ENCODE assay signal across 23 cellular contexts in genomic region chr13:102999498-102999897, GRCh38.
DNase-seq lines count a peak whose midpoint lies in the region; ATAC-seq and TF ChIP-seq lines count a peak whose summit lies in the region.
"Had no signal": no experiment of that assay in that cellular context is flagged by ENCODE, and none has a peak within 500 bp of the region (broad histone marks: within the 10 kb centered on the region; RNA-seq: fewer than 3 reads in every experiment).

No MANE protein-coding gene starts in this region.

- no peaks in the 10 kb centered on the region for H3K27me3 Mint-ChIP-seq in MCF 10A (ENCODE audit: insufficient read depth, unreplicated experiment)

- no peak overlapping the region for H3K4me3 Mint-ChIP-seq in MCF 10A (ENCODE audit: unreplicated experiment)

- dilution Hi-C loops in mammary epithelial cell (cut with HindIII; ENCODE audit: low sequenced_read_pairs): no loop called here

- H3K9me3 Mint-ChIP-seq in MCF 10A (ENCODE audit: unreplicated experiment): peaks cover 9% of the 10 kb centered on the region

- TF ChIP-seq POLR2A in tibial nerve (IDR thresholded peaks at IDR 0.05): no peak

- no peaks in the 10 kb centered on the region for H3K36me3 ChIP-seq in mammary epithelial cell (ENCODE audit: insufficient read depth, low read length)
- H3K36me3 ChIP-seq in tibial nerve: no peaks in the 10 kb centered on the region
- H3K36me3 ChIP-seq: cardiac muscle cell had no signal

- no peak overlapping the region for H3K27ac Mint-ChIP-seq in MCF 10A (ENCODE audit: low read depth, unreplicated experiment)

- TF ChIP-seq CTCF in mammary epithelial cell (conservative IDR thresholded peaks at IDR 0.05 in 1 of 2, IDR thresholded peaks at IDR 0.05 in 1 of 2; ENCODE audit: extremely low read depth in 1 of 2, insufficient read depth in 1 of 2, low read depth in 1 of 2, low read length in 2 of 2) (no peak), MCF 10A (IDR thresholded peaks at IDR 0.05; ENCODE audit: unreplicated experiment) (no peak), tibial nerve (IDR thresholded peaks at IDR 0.05) (no peak)

- peak overlapping the region; percentile 49 for H2AFZ ChIP-seq in mammary epithelial cell (ENCODE audit: low read depth, low read length)

- H3K4me3 ChIP-seq in mammary epithelial cell (replicated peaks in 1 of 3; ENCODE audit: insufficient read depth in 1 of 3, low read depth in 2 of 3, low read length in 3 of 3) (no peak overlapping the region), tibial nerve (no peak overlapping the region)
- H3K4me3 ChIP-seq: cardiac muscle cell, lung had no signal

- no peak overlapping the region for H3K4me2 ChIP-seq in mammary epithelial cell (ENCODE audit: insufficient read depth, low read depth, low read length)

- H3K79me2 ChIP-seq in mammary epithelial cell (ENCODE audit: insufficient read depth, low read length): no peaks in the 10 kb centered on the region

- CTCF ChIA-PET in mammary epithelial cell (lab: Charles Lee; ENCODE audit: low non-redundant PET) (no interaction called here), MCF 10A (lab: Yijun Ruan, JAX) (interaction anchor here (0.6 to 0.7 kb wide), 2 partner anchors 75 to 97 kb away, joined by 3 read pairs; no protein-coding TSS in a partner anchor)

- H3K27me3 ChIP-seq in mammary epithelial cell (ENCODE audit: insufficient read depth, low read length) (no peaks in the 10 kb centered on the region), tibial nerve (no peaks in the 10 kb centered on the region)
- H3K27me3 ChIP-seq: cardiac muscle cell had no signal

- BruUV-seq in mammary epithelial cell (replicated peaks; lab: Mats Ljungman, UMichigan) (no TSS peak), MCF 10A (replicated peaks; lab: Mats Ljungman, UMichigan) (no TSS peak)

- POLR2A ChIA-PET in MCF 10A (lab: Yijun Ruan, JAX): no interaction called here

- WGBS in mammary epithelial cell (ENCODE audit: low coverage, missing lambda C conversion rate): 14% methylated on average over 2 of the region's 2 CpGs
- WGBS in tibial nerve, 2 donors: 55 to 58% methylated on average over 2 of the region's 2 CpGs

- H3K9ac ChIP-seq in mammary epithelial cell (ENCODE audit: insufficient read depth, low read length): no peak overlapping the region

- intact Hi-C loops in mammary epithelial cell (cut with micrococcal nuclease) (no loop called here), MCF 10A (cut with micrococcal nuclease) (no loop called here), cardiac septum (cut with DNase I) (no loop called here)

- no peaks in the 10 kb centered on the region for H4K20me1 ChIP-seq in mammary epithelial cell (ENCODE audit: insufficient read depth, low read length)

- DNase-seq in mammary epithelial cell (no peak), MCF 10A (ENCODE audit: unreplicated experiment) (no peak), MV-4-11 (lab: John Stamatoyannopoulos, UW) (peak; percentile 97), tibial nerve (ENCODE audit: low spot score in 2 of 2) (no peak), NCI-H2171 treated with DMSO at 0.1 percent for 48 hours (lab: John Stamatoyannopoulos, UW) (no peak), cardiac septum (ENCODE audit: low spot score) (no peak)
- DNase-seq: activated CD4-positive, alpha-beta T cell treated with anti-CD3 and anti-CD28 coated beads, Interleukin-2, amount 50 U/mL, for 48 hours; foreskin fibroblast; HCEC 1CT; hippocampal formation; NCI-H187; NCI-H345; occipital lobe; stimulated activated CD4-positive, alpha-beta T cell treated with anti-CD3 and anti-CD28 coated beads, Interleukin-12 subunit alpha, Interleukin-12 subunit beta, amount 100 ng/mL, for 4 hours; stimulated activated CD8-positive, alpha-beta memory T cell treated with anti-CD3 and anti-CD28 coated beads, Interleukin-4, amount 100 ng/mL, for 48 hours; substantia nigra had no signal

- peaks cover 8% of the 10 kb centered on the region for H3K9me3 ChIP-seq in mammary epithelial cell (replicated peaks; ENCODE audit: insufficient read depth, low read length)
- H3K9me3 ChIP-seq in tibial nerve: peaks cover 0 to 4% (median 0%) of the 10 kb centered on the region in 4 donors

- ATAC-seq in HG02623 (IDR thresholded peaks at IDR 0.05; ENCODE audit: unreplicated experiment): peak; percentile 64
- no peak for ATAC-seq in GM18498 (IDR thresholded peaks at IDR 0.05; ENCODE audit: unreplicated experiment)

- in situ Hi-C loops in mammary epithelial cell (cut with MboI; ENCODE audit: low sequenced_read_pairs in 2 of 2): no loop called here

- H3K4me1 ChIP-seq in mammary epithelial cell (ENCODE audit: insufficient read depth, low read length) (no peaks in the 10 kb centered on the region), tibial nerve (peaks cover 0 to 8% (median 0%) of the 10 kb centered on the region in 4 donors)

- H3K36me3 Mint-ChIP-seq in MCF 10A (ENCODE audit: insufficient read depth, unreplicated experiment): no peaks in the 10 kb centered on the region

- no peaks in the 10 kb centered on the region for H3K4me1 Mint-ChIP-seq in MCF 10A (ENCODE audit: insufficient read depth, unreplicated experiment)

- no peak for TF ChIP-seq EP300 in tibial nerve (IDR thresholded peaks at IDR 0.05)

- H3K27ac ChIP-seq in mammary epithelial cell (ENCODE audit: insufficient read depth, low read depth, low read length): no peak overlapping the region
- peak overlapping the region in 3 of 4 donors; percentile 34 to 62 (median 52) for H3K27ac ChIP-seq in tibial nerve
- H3K27ac ChIP-seq: C4-2B, cardiac muscle cell, epithelial cell of prostate, VCaP had no signal
